ENCODE assay signal across 11 cellular contexts in the genomic region with DNA sequence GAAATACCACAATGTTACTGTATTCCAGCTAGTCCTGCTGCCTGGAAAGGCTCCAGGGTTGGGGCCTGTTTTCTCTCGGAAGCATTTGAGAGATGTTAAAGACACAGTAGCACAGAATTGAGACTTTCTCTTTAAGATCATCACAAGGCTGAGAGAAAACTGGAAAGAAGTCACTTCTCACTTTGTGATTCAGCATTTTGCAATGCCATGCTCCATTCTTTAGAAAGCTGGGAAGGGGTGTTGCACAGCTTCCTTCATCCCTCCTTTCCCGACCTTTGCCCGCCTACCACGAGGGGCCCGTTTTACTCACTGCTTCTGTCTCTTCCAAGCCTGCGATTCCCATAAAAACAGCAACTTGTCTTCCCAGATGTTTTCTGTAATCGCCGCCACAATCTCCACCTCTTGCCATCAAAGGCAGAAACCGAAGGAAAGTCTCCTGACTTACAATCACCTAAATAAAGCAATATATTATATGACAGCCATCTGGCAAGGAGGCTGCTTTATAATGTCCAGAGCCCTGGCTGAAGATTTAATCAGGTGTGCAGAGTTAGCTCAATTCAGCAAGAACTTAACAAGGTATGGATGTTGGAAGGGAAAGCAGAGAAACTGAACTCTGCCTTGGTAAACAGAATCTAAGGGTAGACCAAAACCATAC. TPM values are rescaled to one million over a fixed set of nuclear protein-coding genes. Genes with fewer than 3 reads are reported as not detected.
DNase-seq lines count a peak whose midpoint lies in the region; ATAC-seq and TF ChIP-seq lines count a peak whose summit lies in the region.
"Had no signal": no experiment of that assay in that cellular context is flagged by ENCODE, and none has a peak within 500 bp of the region (broad histone marks: within the 10 kb centered on the region; RNA-seq: fewer than 3 reads in every experiment).

No MANE protein-coding gene starts in this region.

- H3K4me3 ChIP-seq in SK-N-SH (ENCODE audit: low read depth in 2 of 2, low read length in 1 of 2) (peak overlapping the region; percentile 29 to 42), foreskin fibroblast (ENCODE audit: low read depth in 1 of 2, low read length in 2 of 2) (no peak overlapping the region), gastrocnemius medialis (no peak overlapping the region)

- peaks cover 11 to 16% of the 10 kb centered on the region in 2 experiments for H3K36me3 ChIP-seq in SK-N-SH (replicated peaks in 1 of 2; ENCODE audit: control insufficient read depth in 1 of 2, insufficient read depth in 2 of 2, low read length in 1 of 2)
- peaks cover 0 to 26% of the 10 kb centered on the region in 2 donors for H3K36me3 ChIP-seq in gastrocnemius medialis

- DNase-seq in COLO829 (ENCODE audit: low spot score) (peak; percentile 49), SK-N-SH (peak; percentile 62), foreskin fibroblast (peak; percentile 94 to 97), gastrocnemius medialis (peak in 1 of 2 donors; percentile 38), COLO668 (lab: John Stamatoyannopoulos, UW; ENCODE audit: unreplicated experiment) (no peak), NCI-H345 treated with DMSO at 0.1 percent for 48 hours (lab: John Stamatoyannopoulos, UW; ENCODE audit: unreplicated experiment) (no peak)
- DNase-seq in activated CD4-positive, alpha-beta memory T cell treated with anti-CD3 and anti-CD28 coated beads for 36 hours, result no peak
- DNase-seq: activated naive CD4-positive, alpha-beta T cell treated with anti-CD3 and anti-CD28 coated beads, Interleukin-2, amount 50 U/mL, for 16 hours; natural killer cell had no signal

- H3K27ac ChIP-seq in SK-N-SH (ENCODE audit: low read depth in 2 of 2, low read length in 1 of 2) (peak overlapping the region; percentile 73 to 95), gastrocnemius medialis (peak overlapping the region in 3 of 4 donors; percentile 12 to 24 (median 23))

- no peak overlapping the region for H3K4me3 Mint-ChIP-seq in activated CD4-positive, alpha-beta memory T cell treated with anti-CD3 and anti-CD28 coated beads for 36 hours
- H3K4me3 Mint-ChIP-seq: natural killer cell had no signal

- H3K4me1 ChIP-seq in SK-N-SH (ENCODE audit: control insufficient read depth in 1 of 2, insufficient read depth in 2 of 2, low read depth in 1 of 2, low read length in 1 of 2) (peaks cover 8 to 39% of the 10 kb centered on the region in 2 experiments), gastrocnemius medialis (peaks cover 2 to 20% of the 10 kb centered on the region in 2 donors)

- CTCF ChIA-PET in SK-N-SH (lab: Yijun Ruan, JAX), result interaction anchor here (0.9 to 3.5 kb wide), 9 partner anchors 9 to 280 kb away, joined by 3 to 22 read pairs (median 4); a partner anchor contains a TSS
- CTCF ChIA-PET in activated CD4-positive, alpha-beta memory T cell treated with anti-CD3 and anti-CD28 coated beads for 36 hours (lab: Charles Lee), result no interaction called here

- H2AFZ ChIP-seq in SK-N-SH (ENCODE audit: low read depth), result peak overlapping the region; percentile 8

- ATAC-seq in gastrocnemius medialis (peak; percentile 50 to 56), GM18502 (IDR thresholded peaks at IDR 0.05; ENCODE audit: poor library complexity, unreplicated experiment) (no peak)
- ATAC-seq: natural killer cell, Panc1 had no signal

- TF ChIP-seq CTCF in SK-N-SH (IDR thresholded peaks at IDR 0.05), result no peak
- TF ChIP-seq CTCF in foreskin fibroblast (IDR thresholded peaks at IDR 0.05; ENCODE audit: low read depth, low read length), result no peak
- no peak for TF ChIP-seq CTCF in gastrocnemius medialis (IDR thresholded peaks at IDR 0.05 in 4 of 5, conservative IDR thresholded peaks at IDR 0.05 in 1 of 5)

- 1% methylated on average over 9 of the region's 9 CpGs for WGBS in SK-N-SH (ENCODE audit: low lambda C conversion rate)

- H3K27me3 Mint-ChIP-seq in activated CD4-positive, alpha-beta memory T cell treated with anti-CD3 and anti-CD28 coated beads for 36 hours, result no peaks in the 10 kb centered on the region

- H3K79me2 ChIP-seq in SK-N-SH (ENCODE audit: insufficient read depth), result peaks cover 4% of the 10 kb centered on the region; the same call in 1 of the 2 replicates

- H3K9me3 ChIP-seq in SK-N-SH (no peaks in the 10 kb centered on the region), gastrocnemius medialis (no peaks in the 10 kb centered on the region)

- no peaks in the 10 kb centered on the region for H4K20me1 ChIP-seq in SK-N-SH (ENCODE audit: insufficient read depth)

- peak; percentile 12; the same call in 1 of the 2 replicates for TF ChIP-seq RAD21 in SK-N-SH (IDR thresholded peaks at IDR 0.05; ENCODE audit: low read length)

- POLR2A ChIA-PET in SK-N-SH (lab: Yijun Ruan, JAX), result interaction anchor here (1.0 to 1.9 kb wide), 4 partner anchors 11 to 18 kb away, joined by 4 to 10 read pairs (median 6); a partner anchor contains a TSS
- POLR2A ChIA-PET in activated CD4-positive, alpha-beta memory T cell treated with anti-CD3 and anti-CD28 coated beads for 36 hours (lab: Charles Lee), result no interaction called here

- H3K27me3 ChIP-seq in SK-N-SH (ENCODE audit: insufficient read depth) (no peaks in the 10 kb centered on the region), gastrocnemius medialis (no peaks in the 10 kb centered on the region)

- no peak overlapping the region for H3K27ac Mint-ChIP-seq in activated CD4-positive, alpha-beta memory T cell treated with anti-CD3 and anti-CD28 coated beads for 36 hours
- H3K27ac Mint-ChIP-seq: natural killer cell had no signal

- peak; percentile 13 to 87; a peak in 2 of 4 replicates for TF ChIP-seq EP300 in SK-N-SH (IDR thresholded peaks at IDR 0.05; ENCODE audit: borderline replicate concordance in 1 of 2, low read depth in 1 of 2, low read length in 1 of 2)

- intact Hi-C loops in gastrocnemius medialis (cut with DNase I; ENCODE audit: low total_unique reads), result no loop called here
- intact Hi-C loops in activated CD4-positive, alpha-beta memory T cell treated with anti-CD3 and anti-CD28 coated beads for 36 hours (cut with micrococcal nuclease), result no loop called here

- in situ Hi-C loops in gastrocnemius medialis (cut with MboI; ENCODE audit: low sequenced_read_pairs in 4 of 4), result no loop called here

- TF ChIP-seq POLR2A in gastrocnemius medialis (IDR thresholded peaks at IDR 0.05), result no peak

- peaks cover 20% of the 10 kb centered on the region for H3F3A ChIP-seq in SK-N-SH (replicated peaks; ENCODE audit: insufficient read depth)

- no peaks in the 10 kb centered on the region for H3K9me3 Mint-ChIP-seq in activated CD4-positive, alpha-beta memory T cell treated with anti-CD3 and anti-CD28 coated beads for 36 hours
- H3K9me3 Mint-ChIP-seq: natural killer cell had no signal

- H3K9ac ChIP-seq in SK-N-SH, result peak overlapping the region; percentile 49

- H3K9me2 ChIP-seq in SK-N-SH, result no peaks in the 10 kb centered on the region

- H3K36me3 Mint-ChIP-seq in activated CD4-positive, alpha-beta memory T cell treated with anti-CD3 and anti-CD28 coated beads for 36 hours, result peaks cover 4% of the 10 kb centered on the region
- H3K36me3 Mint-ChIP-seq: natural killer cell had no signal

- H3K4me2 ChIP-seq in SK-N-SH, result peak overlapping the region; percentile 64

- peaks cover 2% of the 10 kb centered on the region for H3K4me1 Mint-ChIP-seq in activated CD4-positive, alpha-beta memory T cell treated with anti-CD3 and anti-CD28 coated beads for 36 hours (ENCODE audit: low read depth)

TF ChIP-seq in SK-N-SH, 30 proteins besides CTCF, POLR2A, EP300 and RAD21 (continues in another document):
- peak; percentile 58 for TF ChIP-seq JUND (IDR thresholded peaks at IDR 0.05)
- peak; percentile 36 for TF ChIP-seq CHD2 (IDR thresholded peaks at IDR 0.05; ENCODE audit: low read length, partially characterized antibody)
- peak; percentile 36; the same call in 1 of the 2 replicates for TF ChIP-seq RXRA (IDR thresholded peaks at IDR 0.05; ENCODE audit: borderline replicate concordance, low read depth)
- peak; percentile 18; the same call in 1 of the 2 replicates for TF ChIP-seq NFIC (IDR thresholded peaks at IDR 0.05; ENCODE audit: borderline replicate concordance)
- 0 out of 2 replicates have a peak, but pooled peaks have one; percentile 10 for TF ChIP-seq ELF1 (IDR thresholded peaks at IDR 0.05)
- TF ChIP-seq RCOR1 (IDR thresholded peaks at IDR 0.05; ENCODE audit: low read length), result peak; percentile 32; the same call in 1 of the 2 replicates
- TF ChIP-seq FOXM1 (IDR thresholded peaks at IDR 0.05; ENCODE audit: low read depth), result no peak
- no peak for TF ChIP-seq SMC3 (IDR thresholded peaks at IDR 0.05; ENCODE audit: low read depth, low read length)
- TF ChIP-seq EZH2phosphoT487 (IDR thresholded peaks at IDR 0.05; ENCODE audit: borderline replicate concordance, low read depth), result no peak

RNA-seq across cellular contexts. Expression of a gene that starts 18.9 kb away (rescaled TPM):
- polyA plus RNA-seq in SK-N-SH (2012; rRNA removed), result 5.5 and 5.6 TPM in 2 replicates
- polyA plus RNA-seq in SK-N-SH (2012; cell fraction: cytosol; rRNA removed), result 3.2 and 3.5 TPM in 2 replicates
- 15.0 and 18.3 TPM in 2 replicates for polyA plus RNA-seq in SK-N-SH (2012; cell fraction: nucleus; rRNA removed)
- total RNA-seq in gastrocnemius medialis, result 1 to 10 TPM; 2.3 to 4.6 (median 3.6) TPM
- 10 to 100 TPM; 12.8 to 14.0 TPM for total RNA-seq in activated CD4-positive, alpha-beta memory T cell treated with anti-CD3 and anti-CD28 coated beads for 36 hours

RNA-seq across cellular contexts. Expression of a gene that starts 44.9 kb away (rescaled TPM):
- polyA plus RNA-seq in SK-N-SH (2012; rRNA removed), result 20.8 and 21.8 TPM in 2 replicates
- polyA plus RNA-seq in SK-N-SH (2012; cell fraction: cytosol; rRNA removed), result 30.8 and 39.4 TPM in 2 replicates
- polyA plus RNA-seq in SK-N-SH (2012; cell fraction: nucleus; rRNA removed), result 10.2 and 10.5 TPM in 2 replicates
- 10 to 100 TPM in 3 of 4 donors, 1 to 10 TPM in 1; 7.4 to 20.0 (median 12.8) TPM for total RNA-seq in gastrocnemius medialis
- total RNA-seq in activated CD4-positive, alpha-beta memory T cell treated with anti-CD3 and anti-CD28 coated beads for 36 hours, result 10 to 100 TPM; 60.5 to 68.0 TPM

Comparison
In these comparisons a context has a peak if more than half of its experiments do, and no peak if none do; other contexts are left out.
1. DNase-seq: peak in COLO829 (single experiment), SK-N-SH (single experiment) and foreskin fibroblast (2 of 2); none in activated CD4-positive, alpha-beta memory T cell treated with anti-CD3 and anti-CD28 coated beads for 36 hours (single experiment), COLO668 (single experiment) and NCI-H345 treated with DMSO at 0.1 percent for 48 hours (single experiment).
2. H3K4me3 ChIP-seq: peak in SK-N-SH (2 of 2); none in foreskin fibroblast (0 of 2) and gastrocnemius medialis (0 of 4).